27 cellular contexts compared by ENCODE assay signal in the genomic region with DNA sequence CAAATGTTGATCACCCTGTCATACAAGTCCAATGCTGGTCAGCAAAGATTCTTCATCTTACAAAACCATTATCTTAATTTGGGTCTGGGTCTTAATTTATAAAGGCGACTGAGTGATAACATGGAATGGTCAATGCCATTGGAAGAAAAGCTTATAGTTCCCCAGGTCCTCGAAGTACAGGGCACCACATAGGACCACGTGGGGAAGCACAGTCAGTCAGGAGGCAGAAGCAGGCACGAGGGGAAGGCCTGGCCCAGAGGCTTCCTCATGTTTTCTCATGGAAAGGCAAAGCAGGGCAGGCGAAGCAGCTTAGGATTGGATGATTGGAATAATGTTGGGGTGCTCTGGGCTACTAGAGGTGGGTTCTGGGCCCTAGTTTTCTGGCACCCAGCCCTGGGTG.
"Had no signal": no experiment of that assay in that cellular context is flagged by ENCODE, and none has a peak within 500 bp of the region (broad histone marks: within the 10 kb centered on the region; RNA-seq: fewer than 3 reads in every experiment).

No MANE protein-coding gene starts in this region.

- H3K4me1 Mint-ChIP-seq: neural crest cell had no signal

- DNase-seq: colonic mucosa; effector CD8-positive, alpha-beta T cell; foreskin keratinocyte; heart left ventricle; left cardiac atrium; left lung; naive thymus-derived CD8-positive, alpha-beta T cell; right lobe of liver; small intestine; stimulated activated CD4-positive, alpha-beta T cell treated with anti-CD3 and anti-CD28 coated beads, Interleukin-15, amount 100 ng/mL, for 24 hours; stimulated activated CD4-positive, alpha-beta T cell treated with anti-CD3 and anti-CD28 coated beads, Interleukin-2, amount 100 ng/mL, for 48 hours; stimulated activated naive B cell treated with anti-CD40 and anti-IgM and Interleukin-4, amounts not matched to agents 10 μg/mL and 1 μg/mL and 100 μg/mL, for 72 hours; upper lobe of left lung had no signal

- H3K4me3 Mint-ChIP-seq: dendritic cell treated with granulocyte-macrophage colony-stimulating factor and Interleukin-4, amounts not matched to agents 40 ng/mL and 50 ng/mL, for 4 days; naive thymus-derived CD8-positive, alpha-beta T cell; neural crest cell; stimulated activated naive B cell treated with anti-CD40 and anti-IgM and Interleukin-4, amounts not matched to agents 10 μg/mL and 1 μg/mL and 100 μg/mL, for 72 hours; stimulated activated naive CD8-positive, alpha-beta T cell treated with anti-CD3 and anti-CD28 coated beads, Interleukin-15, Interleukin-2, amounts not matched to agents 100 ng/mL and 50 ng/mL, for 24 hours had no signal

- H3K27me3 ChIP-seq: colonic mucosa, esophagus muscularis mucosa, foreskin keratinocyte, gastroesophageal sphincter, heart left ventricle, hepatocyte, left lung, neutrophil, right lobe of liver, tibial nerve, upper lobe of left lung had no signal

- H3K9me3 ChIP-seq: colonic mucosa, esophagus muscularis mucosa, gastroesophageal sphincter, heart left ventricle, left lung, neutrophil, right lobe of liver, thoracic aorta, tibial nerve, upper lobe of left lung had no signal

- H3K27ac Mint-ChIP-seq: dendritic cell treated with granulocyte-macrophage colony-stimulating factor and Interleukin-4, amounts not matched to agents 40 ng/mL and 50 ng/mL, for 4 days; progenitor cell of endocrine pancreas; stimulated activated naive B cell treated with anti-CD40 and anti-IgM and Interleukin-4, amounts not matched to agents 10 μg/mL and 1 μg/mL and 100 μg/mL, for 72 hours; stimulated activated naive CD8-positive, alpha-beta T cell treated with anti-CD3 and anti-CD28 coated beads, Interleukin-15, Interleukin-2, amounts not matched to agents 100 ng/mL and 50 ng/mL, for 24 hours had no signal

- H2AFZ ChIP-seq: hepatocyte, parathyroid adenoma had no signal

- H3K36me3 ChIP-seq: colonic mucosa, esophagus muscularis mucosa, gastroesophageal sphincter, heart left ventricle, left lung, neutrophil, right lobe of liver, thoracic aorta, tibial nerve, upper lobe of left lung had no signal

- H3K4me2 ChIP-seq: hepatocyte had no signal

- H3K9me3 Mint-ChIP-seq: dendritic cell treated with granulocyte-macrophage colony-stimulating factor and Interleukin-4, amounts not matched to agents 40 ng/mL and 50 ng/mL, for 4 days; naive thymus-derived CD8-positive, alpha-beta T cell; neural crest cell; stimulated activated naive B cell treated with anti-CD40 and anti-IgM and Interleukin-4, amounts not matched to agents 10 μg/mL and 1 μg/mL and 100 μg/mL, for 72 hours; stimulated activated naive CD8-positive, alpha-beta T cell treated with anti-CD3 and anti-CD28 coated beads, Interleukin-15, Interleukin-2, amounts not matched to agents 100 ng/mL and 50 ng/mL, for 24 hours had no signal

- H3K36me3 Mint-ChIP-seq: naive thymus-derived CD8-positive, alpha-beta T cell; stimulated activated naive B cell treated with anti-CD40 and anti-IgM and Interleukin-4, amounts not matched to agents 10 μg/mL and 1 μg/mL and 100 μg/mL, for 72 hours had no signal

- FAIRE-seq: endothelial cell of umbilical vein, islet of Langerhans, small intestine, urothelium cell line had no signal

- H3K4me1 ChIP-seq: colonic mucosa, esophagus muscularis mucosa, gastroesophageal sphincter, left lung, parathyroid adenoma, right lobe of liver, tibial nerve, upper lobe of left lung had no signal

- H3K27ac ChIP-seq: colonic mucosa, esophagus muscularis mucosa, foreskin keratinocyte, gastroesophageal sphincter, heart left ventricle, hepatocyte, left lung, neutrophil, parathyroid adenoma, right lobe of liver, thoracic aorta, tibial nerve, upper lobe of left lung had no signal

- H3K27me3 Mint-ChIP-seq: progenitor cell of endocrine pancreas; stimulated activated naive B cell treated with anti-CD40 and anti-IgM and Interleukin-4, amounts not matched to agents 10 μg/mL and 1 μg/mL and 100 μg/mL, for 72 hours had no signal

- ATAC-seq: foreskin keratinocyte; gastroesophageal sphincter; heart left ventricle; left cardiac atrium; left lung; naive thymus-derived CD8-positive, alpha-beta T cell; right lobe of liver; stimulated activated naive B cell treated with anti-CD40 and anti-IgM and Interleukin-4, amounts not matched to agents 10 μg/mL and 1 μg/mL and 100 μg/mL, for 72 hours had no signal

- H3K4me3 ChIP-seq: colonic mucosa, esophagus muscularis mucosa, gastroesophageal sphincter, heart left ventricle, hepatocyte, left lung, right lobe of liver, thoracic aorta, tibial nerve, upper lobe of left lung had no signal

- H3K79me2 ChIP-seq: hepatocyte, parathyroid adenoma had no signal

- H3K9ac ChIP-seq: parathyroid adenoma had no signal
